29 cellular contexts compared by ENCODE assay signal in the genomic region with DNA sequence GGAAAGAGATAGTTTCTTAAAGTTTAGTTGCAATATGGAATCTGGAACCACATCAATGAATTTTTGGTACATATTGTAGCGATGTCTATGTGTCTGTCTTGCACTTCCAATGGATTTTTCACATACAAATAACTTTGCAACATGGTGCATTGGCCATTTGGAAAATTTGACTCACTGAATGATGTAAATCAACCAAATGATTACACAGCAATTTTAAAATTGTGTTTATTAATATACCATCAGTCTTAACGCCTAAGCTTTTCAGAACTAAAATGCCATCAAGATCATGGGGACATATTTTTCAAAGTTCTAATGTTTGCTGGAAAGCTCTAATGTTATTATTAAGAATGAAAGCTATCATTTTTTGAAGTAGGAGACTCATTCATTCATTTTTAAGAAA. TPM values are rescaled to one million over a fixed set of nuclear protein-coding genes. Genes with fewer than 3 reads are reported as not detected.
"Had no signal": no experiment of that assay in that cellular context is flagged by ENCODE, and none has a peak within 500 bp of the region (broad histone marks: within the 10 kb centered on the region; RNA-seq: fewer than 3 reads in every experiment).

No MANE protein-coding gene starts in this region.

- ATAC-seq: effector memory CD8-positive, alpha-beta T cell; esophagus mucosa; foreskin keratinocyte; gastrocnemius medialis; gastroesophageal sphincter; heart left ventricle; heart right ventricle had no signal

- H3K4me3 ChIP-seq: colonic mucosa, coronary artery, dorsolateral prefrontal cortex, esophagus muscularis mucosa, esophagus squamous epithelium, gastrocnemius medialis, gastroesophageal sphincter, heart left ventricle, heart right ventricle had no signal

- H3K36me3 ChIP-seq: colonic mucosa, esophagus muscularis mucosa, esophagus squamous epithelium, gastrocnemius medialis, gastroesophageal sphincter, heart left ventricle, heart right ventricle had no signal

- H3K9me3 ChIP-seq: colonic mucosa, esophagus muscularis mucosa, esophagus squamous epithelium, gastrocnemius medialis, gastroesophageal sphincter, heart left ventricle had no signal

- FAIRE-seq: colon, endometrium, endothelial cell of umbilical vein, frontal cortex had no signal

- H3K27ac ChIP-seq: colonic mucosa, coronary artery, dorsolateral prefrontal cortex, epithelial cell of prostate, esophagus muscularis mucosa, esophagus squamous epithelium, foreskin keratinocyte, gastrocnemius medialis, gastroesophageal sphincter, heart left ventricle, heart right ventricle had no signal

- H3K27me3 ChIP-seq: colonic mucosa, dorsolateral prefrontal cortex, esophagus muscularis mucosa, esophagus squamous epithelium, foreskin keratinocyte, gastrocnemius medialis, gastroesophageal sphincter, heart left ventricle, heart right ventricle had no signal

- DNase-seq: colonic mucosa; cortex of kidney; dermis blood vessel endothelial cell; dorsolateral prefrontal cortex; effector CD4-positive, alpha-beta T cell; effector CD8-positive, alpha-beta T cell; effector memory CD4-positive, alpha-beta T cell; effector memory CD8-positive, alpha-beta T cell; endodermal cell; erythroblast; esophagus squamous epithelium; foreskin fibroblast; foreskin keratinocyte; foreskin melanocyte; gastrocnemius medialis; glutamatergic neuron; head of caudate nucleus; heart left ventricle; heart right ventricle had no signal

- H3K4me1 ChIP-seq: colonic mucosa, esophagus muscularis mucosa, esophagus squamous epithelium, foreskin keratinocyte, gastrocnemius medialis, gastroesophageal sphincter, heart left ventricle, heart right ventricle had no signal

RNA-seq across cellular contexts. Expression of gene TMEM26, which starts 39.4 kb away (rescaled TPM):
- total RNA-seq: dermis blood vessel endothelial cell, dermis microvascular lymphatic vessel endothelial cell, foreskin keratinocyte had no signal
- polyA plus RNA-seq: foreskin keratinocyte had no signal
